In genomic region chr2:189014426-189015138, GRCh38 we compare ENCODE assay signal across 1 cellular context.
TF ChIP-seq lines count a peak whose summit lies in the region.

No MANE protein-coding gene starts in this region.

TF ChIP-seq in SK-N-SH, 30 proteins besides CTCF, POLR2A, EP300 and RAD21 (continued from another document):
- TF ChIP-seq, protein P1, sequence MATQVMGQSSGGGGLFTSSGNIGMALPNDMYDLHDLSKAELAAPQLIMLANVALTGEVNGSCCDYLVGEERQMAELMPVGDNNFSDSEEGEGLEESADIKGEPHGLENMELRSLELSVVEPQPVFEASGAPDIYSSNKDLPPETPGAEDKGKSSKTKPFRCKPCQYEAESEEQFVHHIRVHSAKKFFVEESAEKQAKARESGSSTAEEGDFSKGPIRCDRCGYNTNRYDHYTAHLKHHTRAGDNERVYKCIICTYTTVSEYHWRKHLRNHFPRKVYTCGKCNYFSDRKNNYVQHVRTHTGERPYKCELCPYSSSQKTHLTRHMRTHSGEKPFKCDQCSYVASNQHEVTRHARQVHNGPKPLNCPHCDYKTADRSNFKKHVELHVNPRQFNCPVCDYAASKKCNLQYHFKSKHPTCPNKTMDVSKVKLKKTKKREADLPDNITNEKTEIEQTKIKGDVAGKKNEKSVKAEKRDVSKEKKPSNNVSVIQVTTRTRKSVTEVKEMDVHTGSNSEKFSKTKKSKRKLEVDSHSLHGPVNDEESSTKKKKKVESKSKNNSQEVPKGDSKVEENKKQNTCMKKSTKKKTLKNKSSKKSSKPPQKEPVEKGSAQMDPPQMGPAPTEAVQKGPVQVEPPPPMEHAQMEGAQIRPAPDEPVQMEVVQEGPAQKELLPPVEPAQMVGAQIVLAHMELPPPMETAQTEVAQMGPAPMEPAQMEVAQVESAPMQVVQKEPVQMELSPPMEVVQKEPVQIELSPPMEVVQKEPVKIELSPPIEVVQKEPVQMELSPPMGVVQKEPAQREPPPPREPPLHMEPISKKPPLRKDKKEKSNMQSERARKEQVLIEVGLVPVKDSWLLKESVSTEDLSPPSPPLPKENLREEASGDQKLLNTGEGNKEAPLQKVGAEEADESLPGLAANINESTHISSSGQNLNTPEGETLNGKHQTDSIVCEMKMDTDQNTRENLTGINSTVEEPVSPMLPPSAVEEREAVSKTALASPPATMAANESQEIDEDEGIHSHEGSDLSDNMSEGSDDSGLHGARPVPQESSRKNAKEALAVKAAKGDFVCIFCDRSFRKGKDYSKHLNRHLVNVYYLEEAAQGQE (IDR thresholded peaks at IDR 0.05; ENCODE audit: low read depth, low read length) = no peak
- no peak for TF ChIP-seq TAF1 (IDR thresholded peaks at IDR 0.05; ENCODE audit: borderline replicate concordance, low read depth, low read length)
- TF ChIP-seq MEF2A (IDR thresholded peaks at IDR 0.05; ENCODE audit: borderline replicate concordance, low read depth) = peak; percentile 54; the same call in 1 of the 2 replicates
- TF ChIP-seq IRF3 (IDR thresholded peaks at IDR 0.05; ENCODE audit: low read depth, low read length) = no peak
- TF ChIP-seq JUND (IDR thresholded peaks at IDR 0.05) = no peak
- no peak for TF ChIP-seq SMC3 (IDR thresholded peaks at IDR 0.05; ENCODE audit: low read depth, low read length)
- TF ChIP-seq SIN3A (IDR thresholded peaks at IDR 0.05; ENCODE audit: borderline replicate concordance, low read depth, low read length) = 0 out of 2 replicates have a peak, but pooled peaks have one; percentile 48
- TF ChIP-seq EZH2phosphoT487 (IDR thresholded peaks at IDR 0.05; ENCODE audit: borderline replicate concordance, low read depth) = no peak
- TF ChIP-seq POLR2AphosphoS5 (IDR thresholded peaks at IDR 0.05; ENCODE audit: low read depth, low read length) = no peak
- no peak for TF ChIP-seq MXI1 (IDR thresholded peaks at IDR 0.05; ENCODE audit: low read depth, low read length)
- no peak for TF ChIP-seq GATA2 (CRISPR knock-in tag; IDR thresholded peaks at IDR 0.05)
- no peak for TF ChIP-seq GABPA (IDR thresholded peaks at IDR 0.05; ENCODE audit: low read depth)
- no peak for TF ChIP-seq NRF1 (IDR thresholded peaks at IDR 0.05; ENCODE audit: low read depth, low read length)
- TF ChIP-seq, protein P2, sequence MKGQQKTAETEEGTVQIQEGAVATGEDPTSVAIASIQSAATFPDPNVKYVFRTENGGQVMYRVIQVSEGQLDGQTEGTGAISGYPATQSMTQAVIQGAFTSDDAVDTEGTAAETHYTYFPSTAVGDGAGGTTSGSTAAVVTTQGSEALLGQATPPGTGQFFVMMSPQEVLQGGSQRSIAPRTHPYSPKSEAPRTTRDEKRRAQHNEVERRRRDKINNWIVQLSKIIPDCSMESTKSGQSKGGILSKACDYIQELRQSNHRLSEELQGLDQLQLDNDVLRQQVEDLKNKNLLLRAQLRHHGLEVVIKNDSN (IDR thresholded peaks at IDR 0.05; ENCODE audit: borderline replicate concordance, low read depth) = no peak
